ENCODE assay signal across 1 cellular context in the genomic region with DNA sequence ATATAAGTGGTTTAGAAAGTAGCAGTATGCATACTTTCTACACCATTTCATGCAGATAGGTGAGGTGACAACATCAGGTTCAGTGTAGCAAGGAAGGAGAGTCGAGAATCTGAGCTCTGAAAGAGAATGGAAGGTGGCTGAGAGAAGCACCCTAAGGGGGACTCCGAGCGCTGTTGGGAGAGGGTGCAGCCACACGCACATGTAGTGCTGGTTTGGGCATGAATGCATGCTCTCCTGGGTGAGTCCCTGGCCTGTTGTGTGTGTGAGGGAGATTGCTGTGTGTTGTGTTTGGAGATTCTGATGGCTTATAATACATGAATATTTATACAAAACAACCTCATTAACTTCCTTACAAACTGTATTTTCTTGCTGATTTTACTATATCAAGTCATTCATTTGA.
TF ChIP-seq lines count a peak whose summit lies in the region.

No MANE protein-coding gene starts in this region.

TF ChIP-seq in GM23338, 12 proteins besides CTCF, POLR2A, EP300 and RAD21 (continued from another document):
- TF ChIP-seq, protein P1, sequence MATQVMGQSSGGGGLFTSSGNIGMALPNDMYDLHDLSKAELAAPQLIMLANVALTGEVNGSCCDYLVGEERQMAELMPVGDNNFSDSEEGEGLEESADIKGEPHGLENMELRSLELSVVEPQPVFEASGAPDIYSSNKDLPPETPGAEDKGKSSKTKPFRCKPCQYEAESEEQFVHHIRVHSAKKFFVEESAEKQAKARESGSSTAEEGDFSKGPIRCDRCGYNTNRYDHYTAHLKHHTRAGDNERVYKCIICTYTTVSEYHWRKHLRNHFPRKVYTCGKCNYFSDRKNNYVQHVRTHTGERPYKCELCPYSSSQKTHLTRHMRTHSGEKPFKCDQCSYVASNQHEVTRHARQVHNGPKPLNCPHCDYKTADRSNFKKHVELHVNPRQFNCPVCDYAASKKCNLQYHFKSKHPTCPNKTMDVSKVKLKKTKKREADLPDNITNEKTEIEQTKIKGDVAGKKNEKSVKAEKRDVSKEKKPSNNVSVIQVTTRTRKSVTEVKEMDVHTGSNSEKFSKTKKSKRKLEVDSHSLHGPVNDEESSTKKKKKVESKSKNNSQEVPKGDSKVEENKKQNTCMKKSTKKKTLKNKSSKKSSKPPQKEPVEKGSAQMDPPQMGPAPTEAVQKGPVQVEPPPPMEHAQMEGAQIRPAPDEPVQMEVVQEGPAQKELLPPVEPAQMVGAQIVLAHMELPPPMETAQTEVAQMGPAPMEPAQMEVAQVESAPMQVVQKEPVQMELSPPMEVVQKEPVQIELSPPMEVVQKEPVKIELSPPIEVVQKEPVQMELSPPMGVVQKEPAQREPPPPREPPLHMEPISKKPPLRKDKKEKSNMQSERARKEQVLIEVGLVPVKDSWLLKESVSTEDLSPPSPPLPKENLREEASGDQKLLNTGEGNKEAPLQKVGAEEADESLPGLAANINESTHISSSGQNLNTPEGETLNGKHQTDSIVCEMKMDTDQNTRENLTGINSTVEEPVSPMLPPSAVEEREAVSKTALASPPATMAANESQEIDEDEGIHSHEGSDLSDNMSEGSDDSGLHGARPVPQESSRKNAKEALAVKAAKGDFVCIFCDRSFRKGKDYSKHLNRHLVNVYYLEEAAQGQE (IDR thresholded peaks at IDR 0.05; ENCODE audit: unreplicated experiment), result no peak
- TF ChIP-seq POLR2AphosphoS5 (IDR thresholded peaks at IDR 0.05; ENCODE audit: low read depth), result no peak
